Comparison of ENCODE assay signal across 8 cellular contexts in genomic region chr9:36036253-36036779, GRCh38. TPM values are rescaled to one million over a fixed set of nuclear protein-coding genes. Genes with fewer than 3 reads are reported as not detected.
DNase-seq lines count a peak whose midpoint lies in the region; ATAC-seq and TF ChIP-seq lines count a peak whose summit lies in the region.

No MANE protein-coding gene starts in this region.

- POLR2A ChIA-PET in T-cell (lab: Charles Lee): no interaction called here

- DNase-seq in T-cell (no peak), foreskin fibroblast (no peak), retinal pigment epithelial cell (ENCODE audit: low read depth) (no peak), occipital lobe (lab: John Stamatoyannopoulos, UW) (no peak), pons (ENCODE audit: low spot score) (no peak)

- CTCF ChIA-PET in T-cell (lab: Charles Lee): no interaction called here

- H3K36me3 Mint-ChIP-seq in T-cell: no peaks in the 10 kb centered on the region

- no peaks in the 10 kb centered on the region for H3K9me3 Mint-ChIP-seq in T-cell

- peak; percentile 24 for ATAC-seq in GM18505 (IDR thresholded peaks at IDR 0.05; ENCODE audit: unreplicated experiment)
- no peak for ATAC-seq in T-cell (replicated peaks in 1 of 4)
- ATAC-seq in HG02588 (IDR thresholded peaks at IDR 0.05; ENCODE audit: unreplicated experiment): no peak
- no peak for ATAC-seq in GM21576 (IDR thresholded peaks at IDR 0.05; ENCODE audit: unreplicated experiment)

- TF ChIP-seq CTCF in foreskin fibroblast (IDR thresholded peaks at IDR 0.05; ENCODE audit: low read depth, low read length): no peak
- no peak for TF ChIP-seq CTCF in retinal pigment epithelial cell (conservative IDR thresholded peaks at IDR 0.05; ENCODE audit: low read depth, low read length)

- no peaks in the 10 kb centered on the region for H3K27me3 Mint-ChIP-seq in T-cell

- H3K4me3 Mint-ChIP-seq in T-cell: peak overlapping the region; percentile 79 to 87 (median 84)

- H3K27ac Mint-ChIP-seq in T-cell: no peak overlapping the region

- peak overlapping the region; percentile 10 to 47 for H3K4me3 ChIP-seq in foreskin fibroblast (ENCODE audit: low read depth in 1 of 2, low read length in 2 of 2)
- peak overlapping the region; percentile 80 for H3K4me3 ChIP-seq in retinal pigment epithelial cell (ENCODE audit: low read length)

- no peak for TF ChIP-seq POLR2A in GM18505 (IDR thresholded peaks at IDR 0.05; ENCODE audit: borderline replicate concordance, extremely low read depth, insufficient read depth, insufficient read length)

- peaks cover 39 to 42% (median 40%) of the 10 kb centered on the region in 3 donors for H3K4me1 Mint-ChIP-seq in T-cell

RNA-seq across cellular contexts. Expression of gene RECK, which starts 0.4 kb away (rescaled TPM):
- total RNA-seq in T-cell: 10 to 100 TPM in 2 of 5 donors, 1 to 10 TPM in 3; 8.9 to 11.4 (median 9.9) TPM
- total RNA-seq in occipital lobe: 7.5 TPM
